ENCODE assay signal across 9 cellular contexts in genomic region chr17:74768763-74769114, GRCh38. TPM values are rescaled to one million over a fixed set of nuclear protein-coding genes. Genes with fewer than 3 reads are reported as not detected.
DNase-seq lines count a peak whose midpoint lies in the region; ATAC-seq and TF ChIP-seq lines count a peak whose summit lies in the region.
"Had no signal": no experiment of that assay in that cellular context is flagged by ENCODE, and none has a peak within 500 bp of the region (broad histone marks: within the 10 kb centered on the region; RNA-seq: fewer than 3 reads in every experiment).

No MANE protein-coding gene starts in this region.

- no peaks in the 10 kb centered on the region for H3K9me3 Mint-ChIP-seq in activated CD8-positive, alpha-beta T cell treated with anti-CD3 and anti-CD28 coated beads for 36 hours
- H3K9me3 Mint-ChIP-seq in glutamatergic neuron (ENCODE audit: unreplicated experiment): peaks cover 2% of the 10 kb centered on the region

- in situ Hi-C loops in GM18951 (cut with MboI; ENCODE audit: low sequenced_read_pairs, unreplicated experiment): no loop called here

- no peak for TF ChIP-seq CTCF in activated CD8-positive, alpha-beta T cell treated with anti-CD3 and anti-CD28 coated beads for 36 hours (IDR thresholded peaks at IDR 0.05)
- no peak for TF ChIP-seq CTCF in glutamatergic neuron (IDR thresholded peaks at IDR 0.05; ENCODE audit: partially characterized antibody, unreplicated experiment)
- no peak for TF ChIP-seq CTCF in psoas muscle (IDR thresholded peaks at IDR 0.05)

- H3K9me3 ChIP-seq in psoas muscle: no peaks in the 10 kb centered on the region

- H3K27me3 ChIP-seq in psoas muscle (ENCODE audit: insufficient read depth in 3 of 3, low read length in 2 of 3): no peaks in the 10 kb centered on the region

- peaks cover 10% of the 10 kb centered on the region for H3K4me1 ChIP-seq in psoas muscle

- no peaks in the 10 kb centered on the region for H3K27me3 Mint-ChIP-seq in activated CD8-positive, alpha-beta T cell treated with anti-CD3 and anti-CD28 coated beads for 36 hours
- H3K27me3 Mint-ChIP-seq in glutamatergic neuron (ENCODE audit: unreplicated experiment): peaks cover 5% of the 10 kb centered on the region

- intact Hi-C loops in activated CD8-positive, alpha-beta T cell treated with anti-CD3 and anti-CD28 coated beads for 36 hours (cut with micrococcal nuclease): no loop called here
- intact Hi-C loops in psoas muscle (cut with DNase I): no loop called here

- peak; percentile 4 for TF ChIP-seq POLR2A in GM18951 (IDR thresholded peaks at IDR 0.05; ENCODE audit: extremely low read depth, insufficient read depth, insufficient read length)

- no peak for DNase-seq in activated CD8-positive, alpha-beta T cell treated with anti-CD3 and anti-CD28 coated beads for 36 hours
- DNase-seq in glutamatergic neuron: no peak
- DNase-seq in psoas muscle: no peak
- DNase-seq in glomerular visceral epithelial cell (ENCODE audit: extremely low spot score): no peak
- DNase-seq in stimulated activated CD4-positive, alpha-beta T cell treated with anti-CD3 and anti-CD28 coated beads, Interleukin-15, amount 100 ng/mL, for 24 hours: no peak
- DNase-seq in stimulated activated CD4-positive, alpha-beta T cell treated with anti-CD3 and anti-CD28 coated beads, Interleukin-4, amount 100 ng/mL, for 24 hours: no peak
- DNase-seq: NCI-H2081 treated with DMSO at 0.1 percent for 48 hours had no signal

- H3K27ac ChIP-seq in psoas muscle: peak overlapping the region; percentile 60

- POLR2A ChIA-PET in activated CD8-positive, alpha-beta T cell treated with anti-CD3 and anti-CD28 coated beads for 36 hours (lab: Charles Lee): interaction anchor here (2.3 kb wide), 1 partner anchor 27 kb away, joined by 6 read pairs; no protein-coding TSS in a partner anchor

- H3K36me3 ChIP-seq in psoas muscle (ENCODE audit: insufficient read depth in 1 of 2, low read depth in 1 of 2): peaks cover 10 to 45% of the 10 kb centered on the region in 2 donors

- H3K36me3 Mint-ChIP-seq in activated CD8-positive, alpha-beta T cell treated with anti-CD3 and anti-CD28 coated beads for 36 hours (ENCODE audit: low read depth): peaks cover 43% of the 10 kb centered on the region
- no peaks in the 10 kb centered on the region for H3K36me3 Mint-ChIP-seq in glutamatergic neuron (ENCODE audit: unreplicated experiment)

- no peak overlapping the region for H3K4me3 ChIP-seq in psoas muscle

- 62 to 73% (median 63%) methylated on average over 7 of the region's 7 CpGs for whole genome bisulfite sequencing in psoas muscle, 3 donors

- no peak overlapping the region for H3K4me3 Mint-ChIP-seq in activated CD8-positive, alpha-beta T cell treated with anti-CD3 and anti-CD28 coated beads for 36 hours
- H3K4me3 Mint-ChIP-seq in glutamatergic neuron (ENCODE audit: unreplicated experiment): no peak overlapping the region

- no peak for ATAC-seq in activated CD8-positive, alpha-beta T cell treated with anti-CD3 and anti-CD28 coated beads for 36 hours
- ATAC-seq in psoas muscle: peak in 2 of 4 donors; percentile 9 to 30
- no peak for ATAC-seq in GM19328 (IDR thresholded peaks at IDR 0.05; ENCODE audit: unreplicated experiment)

- CTCF ChIA-PET in activated CD8-positive, alpha-beta T cell treated with anti-CD3 and anti-CD28 coated beads for 36 hours (lab: Charles Lee): interaction anchor here (3.0 to 8.9 kb wide), 3 partner anchors 9 to 23 kb away, joined by 47 to 110 read pairs (median 54); no protein-coding TSS in a partner anchor

- peak overlapping the region; percentile 63 for H3K27ac Mint-ChIP-seq in activated CD8-positive, alpha-beta T cell treated with anti-CD3 and anti-CD28 coated beads for 36 hours
- peak overlapping the region; percentile 70 for H3K27ac Mint-ChIP-seq in glutamatergic neuron (ENCODE audit: unreplicated experiment)

- H3K4me1 Mint-ChIP-seq in activated CD8-positive, alpha-beta T cell treated with anti-CD3 and anti-CD28 coated beads for 36 hours (ENCODE audit: low read depth): peaks cover 21% of the 10 kb centered on the region
- no peaks in the 10 kb centered on the region for H3K4me1 Mint-ChIP-seq in glutamatergic neuron (ENCODE audit: low read depth, unreplicated experiment)

RNA-seq across cellular contexts. Expression of gene NAT9, which starts 7.4 kb away (rescaled TPM):
- total RNA-seq in activated CD8-positive, alpha-beta T cell treated with anti-CD3 and anti-CD28 coated beads for 36 hours: 10 to 100 TPM; 35.5 to 42.4 TPM
- total RNA-seq in glutamatergic neuron (ENCODE audit: unreplicated experiment): 67.8 TPM
- total RNA-seq in psoas muscle: 10 to 100 TPM; 15.2 to 32.8 (median 19.9) TPM
- polyA plus RNA-seq in psoas muscle: 10 to 100 TPM; 25.8 to 52.5 (median 25.8) TPM

RNA-seq across cellular contexts. Expression of gene NHERF1, which starts 20.3 kb away (rescaled TPM):
- total RNA-seq in activated CD8-positive, alpha-beta T cell treated with anti-CD3 and anti-CD28 coated beads for 36 hours: 100 to 1,000 TPM; 143 to 150 TPM
- total RNA-seq in glutamatergic neuron (ENCODE audit: unreplicated experiment) (26.9 TPM), psoas muscle (10 to 100 TPM in 1 of 4 donors, 1 to 10 TPM in 3; 3.9 to 16.6 (median 4.9) TPM)
- polyA plus RNA-seq in psoas muscle: 10 to 100 TPM in 1 of 3 donors, 1 to 10 TPM in 2; 2.4 to 37.1 (median 3.1) TPM

RNA-seq across cellular contexts. Expression of gene RAB37, which starts 31.7 kb away (rescaled TPM):
- 1 to 10 TPM; 6.6 to 6.7 TPM for total RNA-seq in activated CD8-positive, alpha-beta T cell treated with anti-CD3 and anti-CD28 coated beads for 36 hours
- total RNA-seq in glutamatergic neuron (ENCODE audit: unreplicated experiment) (2.1 TPM), psoas muscle (under 1 TPM; 0.62 to 0.78 (median 0.67) TPM)
- under 1 TPM; 0.69 to 0.82 (median 0.75) TPM for polyA plus RNA-seq in psoas muscle

RNA-seq across cellular contexts. Expression of gene CD300LF, which starts 56.0 kb away (rescaled TPM):
- total RNA-seq in activated CD8-positive, alpha-beta T cell treated with anti-CD3 and anti-CD28 coated beads for 36 hours: not detected
- total RNA-seq in glutamatergic neuron (ENCODE audit: unreplicated experiment) (not detected), psoas muscle (under 1 TPM in 2 of 4 donors, not detected in 2; 0.32 to 0.39 TPM)
- under 1 TPM in 2 of 3 donors, not detected in 1; 0.09 to 0.16 TPM for polyA plus RNA-seq in psoas muscle
